Comparison of ENCODE assay signal across 1 cellular context in genomic region chr15:57323299-57323805, GRCh38.
TF ChIP-seq lines count a peak whose summit lies in the region.

No MANE protein-coding gene starts in this region.

TF ChIP-seq in K562, 482 proteins besides CTCF, POLR2A, EP300 and RAD21 (continued from another document and continues in another):
- TF ChIP-seq RREB1 (CRISPR knock-in tag; IDR thresholded peaks at IDR 0.05) (no peak), CHD4 (IDR thresholded peaks at IDR 0.05; ENCODE audit: insufficient read depth, insufficient replicate concordance, low read depth, low read length, poor library complexity, severe bottlenecking) (no peak), RBM25 (IDR thresholded peaks at IDR 0.05; ENCODE audit: low read depth, low read length, severe bottlenecking) (no peak), MEIS2 (IDR thresholded peaks at IDR 0.05; ENCODE audit: partially characterized antibody) (no peak), RBM34 (IDR thresholded peaks at IDR 0.05; ENCODE audit: borderline replicate concordance, insufficient read depth, low read length) (no peak), HDAC3 (IDR thresholded peaks at IDR 0.05; ENCODE audit: borderline replicate concordance, partially characterized antibody) (no peak), AFF1 (IDR thresholded peaks at IDR 0.05; ENCODE audit: low read depth in 1 of 2, partially characterized antibody in 2 of 2) (no peak), TRIM24 (IDR thresholded peaks at IDR 0.05) (no peak), CREB3 (tag; conservative IDR thresholded peaks at IDR 0.05; ENCODE audit: low read depth) (peak; percentile 79), ZNF445 (CRISPR knock-in tag; IDR thresholded peaks at IDR 0.05; ENCODE audit: low read depth) (0 out of 2 replicates have a peak, but pooled peaks have one; percentile 61), CHAMP1 (IDR thresholded peaks at IDR 0.05) (no peak), E2F3 (CRISPR knock-in tag; IDR thresholded peaks at IDR 0.05) (0 out of 2 replicates have a peak, but pooled peaks have one; percentile 29), FOXJ3 (CRISPR knock-in tag; IDR thresholded peaks at IDR 0.05) (no peak), ELF2 (CRISPR knock-in tag; IDR thresholded peaks at IDR 0.05) (no peak), PHF20 (IDR thresholded peaks at IDR 0.05; ENCODE audit: partially characterized antibody) (no peak), NRF1 (conservative IDR thresholded peaks at IDR 0.05 in 1 of 2, IDR thresholded peaks at IDR 0.05 in 1 of 2) (no peak; a peak in 1 of 4 replicates), MXI1 (IDR thresholded peaks at IDR 0.05; ENCODE audit: low read depth, low read length) (no peak), ZC3H11A (IDR thresholded peaks at IDR 0.05; ENCODE audit: low read depth, low read length) (no peak), POLR3A (IDR thresholded peaks at IDR 0.05; ENCODE audit: borderline replicate concordance, extremely low read depth, insufficient read depth, insufficient read length) (no peak), CGGBP1 (CRISPR knock-in tag; IDR thresholded peaks at IDR 0.05) (no peak), MCM5 (IDR thresholded peaks at IDR 0.05; ENCODE audit: low read depth) (no peak), ZNF609 (CRISPR knock-in tag; IDR thresholded peaks at IDR 0.05; ENCODE audit: borderline replicate concordance) (no peak), ZNF583 (CRISPR knock-in tag; IDR thresholded peaks at IDR 0.05) (peak; percentile 86), NFE2 (IDR thresholded peaks at IDR 0.05; ENCODE audit: low read depth) (no peak), NFRKB (IDR thresholded peaks at IDR 0.05; ENCODE audit: low read depth) (peak; percentile 96; the same call in 1 of the 2 replicates), ARID3B (CRISPR knock-in tag; IDR thresholded peaks at IDR 0.05; ENCODE audit: borderline replicate concordance) (no peak), ZNF766 (CRISPR knock-in tag; conservative IDR thresholded peaks at IDR 0.05) (0 out of 2 replicates have a peak, but pooled peaks have one; percentile 21)
